In genomic region chr4:38728651-38729141, GRCh38 we compare ENCODE assay signal across 11 cellular contexts. TPM values are rescaled to one million over a fixed set of nuclear protein-coding genes. Genes with fewer than 3 reads are reported as not detected.
DNase-seq lines count a peak whose midpoint lies in the region; ATAC-seq and TF ChIP-seq lines count a peak whose summit lies in the region.
"Had no signal": no experiment of that assay in that cellular context is flagged by ENCODE, and none has a peak within 500 bp of the region (broad histone marks: within the 10 kb centered on the region; RNA-seq: fewer than 3 reads in every experiment).

No MANE protein-coding gene starts in this region.

- ATAC-seq in activated T-helper 17 cell treated with anti-CD3 and anti-CD28 coated beads, Interleukin-2, amount 50 U/mL, for 72 hours (replicated peaks), result no peak

- DNase-seq in Calu3 (peak; percentile 80), LoVo (ENCODE audit: low spot score) (peak; percentile 87), left kidney (ENCODE audit: low read depth, low spot score) (peak; percentile 52), NAMALWA (ENCODE audit: low spot score) (no peak), MV-4-11 (lab: John Stamatoyannopoulos, UW) (no peak)
- DNase-seq in stimulated activated CD8-positive, alpha-beta memory T cell treated with anti-CD3 and anti-CD28 coated beads, Interleukin-4, amount 100 ng/mL, for 48 hours, result no peak
- DNase-seq: amniotic stem cell, glutamatergic neuron, occipital lobe had no signal

- H3K27ac Mint-ChIP-seq in Calu3 (ENCODE audit: unreplicated experiment), result peak overlapping the region; percentile 83
- no peak overlapping the region for H3K27ac Mint-ChIP-seq in activated T-helper 17 cell treated with anti-CD3 and anti-CD28 coated beads, Interleukin-2, amount 50 U/mL, for 72 hours

- intact Hi-C loops in Calu3 (cut with micrococcal nuclease; ENCODE audit: unreplicated experiment), result loop anchor here (2.0 to 5.0 kb wide), 6 partner anchors 44 to 651 kb away; no protein-coding TSS in a partner anchor

- no peak overlapping the region for H3K4me3 Mint-ChIP-seq in Calu3 (ENCODE audit: low read depth, unreplicated experiment)
- H3K4me3 Mint-ChIP-seq in activated T-helper 17 cell treated with anti-CD3 and anti-CD28 coated beads, Interleukin-2, amount 50 U/mL, for 72 hours, result no peak overlapping the region

- CTCF ChIA-PET in Calu3 (lab: Charles Lee), result interaction anchor here (0.8 to 2.4 kb wide), 12 partner anchors 10 to 659 kb away, joined by 3 to 15 read pairs (median 4); no protein-coding TSS in a partner anchor

- H3K27ac ChIP-seq in VCaP, result peak overlapping the region; percentile 53

- H3K9me3 Mint-ChIP-seq in Calu3 (ENCODE audit: low read depth, unreplicated experiment), result peaks cover 3% of the 10 kb centered on the region
- no peaks in the 10 kb centered on the region for H3K9me3 Mint-ChIP-seq in activated T-helper 17 cell treated with anti-CD3 and anti-CD28 coated beads, Interleukin-2, amount 50 U/mL, for 72 hours

- TF ChIP-seq CTCF in Calu3 (IDR thresholded peaks at IDR 0.05; ENCODE audit: unreplicated experiment), result no peak
- peak; percentile 73 for TF ChIP-seq CTCF in VCaP (conservative IDR thresholded peaks at IDR 0.05)

- BruUV-seq in Calu3 (replicated peaks; lab: Mats Ljungman, UMichigan), result no TSS peak

- H3K27me3 Mint-ChIP-seq in Calu3 (ENCODE audit: unreplicated experiment), result no peaks in the 10 kb centered on the region
- no peaks in the 10 kb centered on the region for H3K27me3 Mint-ChIP-seq in activated T-helper 17 cell treated with anti-CD3 and anti-CD28 coated beads, Interleukin-2, amount 50 U/mL, for 72 hours

- H3K4me1 Mint-ChIP-seq in Calu3 (ENCODE audit: low read depth, unreplicated experiment), result peaks cover 36% of the 10 kb centered on the region
- H3K4me1 Mint-ChIP-seq in activated T-helper 17 cell treated with anti-CD3 and anti-CD28 coated beads, Interleukin-2, amount 50 U/mL, for 72 hours, result no peaks in the 10 kb centered on the region

- H3K36me3 Mint-ChIP-seq in Calu3 (ENCODE audit: insufficient read depth, unreplicated experiment), result peaks cover 7% of the 10 kb centered on the region
- H3K36me3 Mint-ChIP-seq in activated T-helper 17 cell treated with anti-CD3 and anti-CD28 coated beads, Interleukin-2, amount 50 U/mL, for 72 hours (ENCODE audit: low read depth), result no peaks in the 10 kb centered on the region

RNA-seq across cellular contexts. Expression of gene TLR10, which starts 54.1 kb away (rescaled TPM):
- total RNA-seq in Calu3 (2022), result not detected in 2 replicates
- total RNA-seq in activated T-helper 17 cell treated with anti-CD3 and anti-CD28 coated beads, Interleukin-2, amount 50 U/mL, for 72 hours, result under 1 TPM in 1 of 2 donors, not detected in 1; 0.19 TPM

Comparison
In these comparisons a context has a peak if more than half of its experiments do, and no peak if none do; other contexts are left out.
1. DNase-seq: peak in Calu3 (single experiment), LoVo (single experiment) and left kidney (single experiment); none in NAMALWA (single experiment), stimulated activated CD8-positive, alpha-beta memory T cell treated with anti-CD3 and anti-CD28 coated beads, Interleukin-4, amount 100 ng/mL, for 48 hours (single experiment) and MV-4-11 (single experiment).